In the genomic region with DNA sequence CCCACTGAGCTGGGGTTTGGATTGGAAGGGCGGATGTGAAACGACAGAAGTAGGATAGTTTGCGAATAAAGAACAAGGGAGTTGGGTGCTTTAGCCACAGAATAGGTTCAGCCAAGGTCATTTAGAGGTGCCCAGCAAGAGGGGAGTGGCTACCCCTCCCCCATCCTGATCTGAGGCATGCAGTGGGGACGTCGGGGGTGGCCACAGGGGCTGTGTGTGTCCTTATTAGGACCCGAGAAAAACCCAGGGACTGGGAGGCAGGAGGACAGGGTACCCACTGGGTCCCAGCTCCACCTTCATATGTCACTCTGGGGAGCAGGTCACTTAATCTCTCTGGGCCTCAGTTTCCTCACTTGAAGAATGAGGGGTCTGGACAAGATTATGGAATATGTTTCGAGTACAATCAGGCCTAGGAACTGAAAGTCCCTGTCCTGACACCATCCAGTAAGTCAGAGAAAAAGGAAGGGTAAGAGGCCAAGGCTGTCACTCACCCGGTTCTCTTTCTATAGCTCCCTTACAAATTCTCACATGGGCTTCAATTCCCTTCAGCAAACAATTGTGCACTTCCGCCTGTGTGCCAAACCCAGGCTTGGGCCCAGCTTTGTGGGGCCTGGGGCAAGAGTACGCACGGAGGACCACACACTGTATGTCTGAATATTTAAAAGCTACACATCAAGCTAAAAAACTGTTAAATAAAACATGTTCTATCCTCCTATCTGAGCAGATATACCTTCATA, we compare ENCODE assay signal across 9 cellular contexts. TPM values are rescaled to one million over a fixed set of nuclear protein-coding genes. Genes with fewer than 3 reads are reported as not detected.
DNase-seq lines count a peak whose midpoint lies in the region; ATAC-seq and TF ChIP-seq lines count a peak whose summit lies in the region.
"Had no signal": no experiment of that assay in that cellular context is flagged by ENCODE, and none has a peak within 500 bp of the region (broad histone marks: within the 10 kb centered on the region; RNA-seq: fewer than 3 reads in every experiment).

No MANE protein-coding gene starts in this region.

- H3K79me2 ChIP-seq in SK-N-SH (ENCODE audit: insufficient read depth) (no peaks in the 10 kb centered on the region), SU-DHL-6 (ENCODE audit: insufficient read depth, low read length) (no peaks in the 10 kb centered on the region)

- peaks cover 0 to 5% of the 10 kb centered on the region in 2 experiments; a peak in 1 of 4 replicates for H3K4me1 ChIP-seq in SK-N-SH (ENCODE audit: control insufficient read depth in 1 of 2, insufficient read depth in 2 of 2, low read depth in 1 of 2, low read length in 1 of 2)
- H3K4me1 ChIP-seq in left ventricle myocardium inferior = peaks cover 5% of the 10 kb centered on the region

- TF ChIP-seq EP300 in SK-N-SH (IDR thresholded peaks at IDR 0.05; ENCODE audit: borderline replicate concordance in 1 of 2, low read depth in 1 of 2, low read length in 1 of 2) = no peak

- H3K27me3 Mint-ChIP-seq in stimulated activated naive CD8-positive, alpha-beta T cell treated with anti-CD3 and anti-CD28 coated beads, Interleukin-15, amount 100 ng/mL, for 72 hours = peaks cover 5% of the 10 kb centered on the region

- H3K4me3 ChIP-seq in SK-N-SH (ENCODE audit: low read depth in 2 of 2, low read length in 1 of 2) (peak overlapping the region; percentile 44 to 56), SU-DHL-6 (ENCODE audit: insufficient read depth, low read length, poor library complexity, severe bottlenecking) (peak overlapping the region; percentile 46), left ventricle myocardium inferior (peak overlapping the region; percentile 60)

- peak overlapping the region; percentile 72 to 83 for H3K4me3 Mint-ChIP-seq in stimulated activated naive CD8-positive, alpha-beta T cell treated with anti-CD3 and anti-CD28 coated beads, Interleukin-15, amount 100 ng/mL, for 72 hours

- H3K9ac ChIP-seq in SK-N-SH (peak overlapping the region; percentile 46; the same call in 1 of the 2 replicates), SU-DHL-6 (ENCODE audit: low read length) (peak overlapping the region; percentile 44)

- H3K27me3 ChIP-seq in SK-N-SH (ENCODE audit: insufficient read depth) = peaks cover 5% of the 10 kb centered on the region; the same call in 1 of the 2 replicates
- no peaks in the 10 kb centered on the region for H3K27me3 ChIP-seq in SU-DHL-6 (ENCODE audit: low read length)
- no peaks in the 10 kb centered on the region for H3K27me3 ChIP-seq in left ventricle myocardium inferior (ENCODE audit: low read depth)

- ATAC-seq in SK-N-SH treated with all-trans-retinoic acid at 6 μM for 48 hours = no peak
- no peak for ATAC-seq in stimulated activated naive CD8-positive, alpha-beta T cell treated with anti-CD3 and anti-CD28 coated beads, Interleukin-15, amount 100 ng/mL, for 72 hours

- CTCF ChIA-PET in SK-N-SH (lab: Yijun Ruan, JAX) = interaction anchor here (0.6 to 0.7 kb wide), 2 partner anchors 10 to 406 kb away, joined by 3 to 4 read pairs; no protein-coding TSS in a partner anchor

- H3K9me3 ChIP-seq in SK-N-SH (no peaks in the 10 kb centered on the region), SU-DHL-6 (ENCODE audit: insufficient read depth, low read length) (no peaks in the 10 kb centered on the region), left ventricle myocardium inferior (replicated peaks) (no peaks in the 10 kb centered on the region)

- peak overlapping the region; percentile 75 for H3K4me2 ChIP-seq in SK-N-SH
- peak overlapping the region; percentile 56 for H3K4me2 ChIP-seq in SU-DHL-6 (ENCODE audit: low read depth, low read length, poor library complexity, severe bottlenecking)

- H3K4me1 Mint-ChIP-seq in stimulated activated naive CD8-positive, alpha-beta T cell treated with anti-CD3 and anti-CD28 coated beads, Interleukin-15, amount 100 ng/mL, for 72 hours = peaks cover 23% of the 10 kb centered on the region

- H3K9me3 Mint-ChIP-seq in stimulated activated naive CD8-positive, alpha-beta T cell treated with anti-CD3 and anti-CD28 coated beads, Interleukin-15, amount 100 ng/mL, for 72 hours = no peaks in the 10 kb centered on the region

- H3K36me3 ChIP-seq in SK-N-SH (replicated peaks in 1 of 2; ENCODE audit: control insufficient read depth in 1 of 2, insufficient read depth in 2 of 2, low read length in 1 of 2) (no peaks in the 10 kb centered on the region), SU-DHL-6 (ENCODE audit: low read length) (no peaks in the 10 kb centered on the region), left ventricle myocardium inferior (no peaks in the 10 kb centered on the region)

- WGBS in SK-N-SH (ENCODE audit: low lambda C conversion rate) = 53% methylated on average over 11 of the region's 11 CpGs

- H3K27ac ChIP-seq in SK-N-SH (ENCODE audit: low read depth in 2 of 2, low read length in 1 of 2) (peak overlapping the region in 1 of 2 experiments; percentile 13; a peak in 1 of 4 replicates), SU-DHL-6 (ENCODE audit: low read depth, low read length) (no peak overlapping the region), left ventricle myocardium inferior (replicated peaks) (peak overlapping the region; percentile 87)
- H3K27ac ChIP-seq: C4-2B had no signal

- intact Hi-C loops in left ventricle myocardium inferior (cut with micrococcal nuclease) = no loop called here

- H2AFZ ChIP-seq in SK-N-SH (ENCODE audit: low read depth) (peak overlapping the region; percentile 75), SU-DHL-6 (ENCODE audit: low read depth, low read length, severe bottlenecking) (peak overlapping the region; percentile 90)

- no peak for TF ChIP-seq RAD21 in SK-N-SH (IDR thresholded peaks at IDR 0.05; ENCODE audit: low read length)

- no peaks in the 10 kb centered on the region for H3F3A ChIP-seq in SK-N-SH (replicated peaks; ENCODE audit: insufficient read depth)
- H3F3A ChIP-seq in SU-DHL-6 (ENCODE audit: insufficient read depth) = no peaks in the 10 kb centered on the region

- no peaks in the 10 kb centered on the region for H4K20me1 ChIP-seq in SK-N-SH (ENCODE audit: insufficient read depth)
- H4K20me1 ChIP-seq in SU-DHL-6 (ENCODE audit: low read depth, low read length) = no peaks in the 10 kb centered on the region

- no peak for DNase-seq in SK-N-SH
- no peak for DNase-seq in left ventricle myocardium inferior
- no peak for DNase-seq in stimulated activated naive CD8-positive, alpha-beta T cell treated with anti-CD3 and anti-CD28 coated beads, Interleukin-15, amount 100 ng/mL, for 72 hours
- DNase-seq in 8988T = no peak
- no peak for DNase-seq in activated gamma-delta T cell treated with Interleukin-2 at 50 U/mL for 16 hours
- DNase-seq in RKO (ENCODE audit: low spot score) = no peak

- no peaks in the 10 kb centered on the region for H3K9me2 ChIP-seq in SK-N-SH
- H3K9me2 ChIP-seq in SU-DHL-6 (replicated peaks; ENCODE audit: insufficient read depth, low read length) = no peaks in the 10 kb centered on the region

- POLR2A ChIA-PET in SK-N-SH (lab: Yijun Ruan, JAX) = no interaction called here

- TF ChIP-seq CTCF in SK-N-SH (IDR thresholded peaks at IDR 0.05) = no peak
- TF ChIP-seq CTCF in SU-DHL-6 (IDR thresholded peaks at IDR 0.05; ENCODE audit: insufficient read depth, low read length, poor library complexity, severe bottlenecking) = no peak
- no peak for TF ChIP-seq CTCF in left ventricle myocardium inferior (IDR thresholded peaks at IDR 0.05; ENCODE audit: borderline replicate concordance)

- peak overlapping the region; percentile 93 to 95 for H3K27ac Mint-ChIP-seq in stimulated activated naive CD8-positive, alpha-beta T cell treated with anti-CD3 and anti-CD28 coated beads, Interleukin-15, amount 100 ng/mL, for 72 hours

TF ChIP-seq in SK-N-SH, 30 proteins besides CTCF, POLR2A, EP300 and RAD21 (continues in another document):
- no peak for TF ChIP-seq JUND (IDR thresholded peaks at IDR 0.05)
- no peak for TF ChIP-seq SIN3A (IDR thresholded peaks at IDR 0.05; ENCODE audit: borderline replicate concordance, low read depth, low read length)
- TF ChIP-seq, protein P1, sequence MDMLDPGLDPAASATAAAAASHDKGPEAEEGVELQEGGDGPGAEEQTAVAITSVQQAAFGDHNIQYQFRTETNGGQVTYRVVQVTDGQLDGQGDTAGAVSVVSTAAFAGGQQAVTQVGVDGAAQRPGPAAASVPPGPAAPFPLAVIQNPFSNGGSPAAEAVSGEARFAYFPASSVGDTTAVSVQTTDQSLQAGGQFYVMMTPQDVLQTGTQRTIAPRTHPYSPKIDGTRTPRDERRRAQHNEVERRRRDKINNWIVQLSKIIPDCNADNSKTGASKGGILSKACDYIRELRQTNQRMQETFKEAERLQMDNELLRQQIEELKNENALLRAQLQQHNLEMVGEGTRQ (IDR thresholded peaks at IDR 0.05; ENCODE audit: borderline replicate concordance, low read depth, low read length) = no peak

TF ChIP-seq in SK-N-SH treated with all-trans-retinoic acid at 6 μM for 48 hours, 23 proteins besides CTCF, POLR2A, EP300 and RAD21 (continues in another document):
- no peak for TF ChIP-seq POU6F1 (CRISPR knock-in tag; IDR thresholded peaks at IDR 0.05; ENCODE audit: borderline replicate concordance, low read depth)
- TF ChIP-seq CSRNP3 (CRISPR knock-in tag; IDR thresholded peaks at IDR 0.05) = no peak
- TF ChIP-seq SNAI2 (CRISPR knock-in tag; IDR thresholded peaks at IDR 0.05) = no peak

RNA-seq across cellular contexts. Expression of gene NYX, which starts 4.2 kb away (rescaled TPM):
- polyA plus RNA-seq in SK-N-SH (2012; rRNA removed) = not detected in 2 replicates
- not detected in 2 replicates for polyA plus RNA-seq in SK-N-SH (2012; cell fraction: cytosol; rRNA removed)
- polyA plus RNA-seq in SK-N-SH (2012; cell fraction: nucleus; rRNA removed) = not detected in 2 replicates
- not detected for total RNA-seq in left ventricle myocardium inferior
